ENCODE assay signal across 8 cellular contexts in genomic region chr10:32256613-32257437, GRCh38.
DNase-seq lines count a peak whose midpoint lies in the region; FAIRE-seq and TF ChIP-seq lines count a peak whose summit lies in the region.

No MANE protein-coding gene starts in this region.

- no peaks in the 10 kb centered on the region for H3K27me3 Mint-ChIP-seq in activated CD4-positive, alpha-beta memory T cell treated with anti-CD3 and anti-CD28 coated beads, Interleukin-2, amount 10 ng/mL, durations not matched to agents 7 days and 5 days

- no peaks in the 10 kb centered on the region for H3K36me3 ChIP-seq in effector memory CD4-positive, alpha-beta T cell (ENCODE audit: control insufficient read depth, insufficient read depth, low read length)

- CTCF ChIA-PET in activated CD4-positive, alpha-beta memory T cell treated with anti-CD3 and anti-CD28 coated beads, Interleukin-2, amount 10 ng/mL, durations not matched to agents 7 days and 5 days (lab: Charles Lee), result interaction anchor here (0.7 to 6.6 kb wide), 17 partner anchors 13 to 113 kb away, joined by 3 to 29 read pairs (median 5); no protein-coding TSS in a partner anchor

- POLR2A ChIA-PET in activated CD4-positive, alpha-beta memory T cell treated with anti-CD3 and anti-CD28 coated beads, Interleukin-2, amount 10 ng/mL, durations not matched to agents 7 days and 5 days (lab: Charles Lee), result interaction anchor here (0.6 to 1.7 kb wide), 4 partner anchors 76 to 97 kb away, joined by 3 to 4 read pairs (median 3); no protein-coding TSS in a partner anchor

- H3K27ac ChIP-seq in effector memory CD4-positive, alpha-beta T cell (ENCODE audit: insufficient read depth, low read length, poor library complexity, severe bottlenecking), result no peak overlapping the region

- no peak overlapping the region for H3K4me3 Mint-ChIP-seq in activated CD4-positive, alpha-beta memory T cell treated with anti-CD3 and anti-CD28 coated beads, Interleukin-2, amount 10 ng/mL, durations not matched to agents 7 days and 5 days

- no peak overlapping the region for H3K27ac Mint-ChIP-seq in activated CD4-positive, alpha-beta memory T cell treated with anti-CD3 and anti-CD28 coated beads, Interleukin-2, amount 10 ng/mL, durations not matched to agents 7 days and 5 days

- no peak for TF ChIP-seq POLR2A in H54 (IDR thresholded peaks at IDR 0.05; ENCODE audit: low read depth, low read length)

- no peaks in the 10 kb centered on the region for H3K27me3 ChIP-seq in effector memory CD4-positive, alpha-beta T cell (replicated peaks; ENCODE audit: control insufficient read depth, insufficient read depth, low read length, poor library complexity, severe bottlenecking)

- FAIRE-seq in H54 (lab: Jason Lieb, UNC), result peak; percentile 71

- no peaks in the 10 kb centered on the region for H3K9me3 ChIP-seq in effector memory CD4-positive, alpha-beta T cell (ENCODE audit: control insufficient read depth, low read length)

- no peaks in the 10 kb centered on the region for H3K36me3 Mint-ChIP-seq in activated CD4-positive, alpha-beta memory T cell treated with anti-CD3 and anti-CD28 coated beads, Interleukin-2, amount 10 ng/mL, durations not matched to agents 7 days and 5 days (ENCODE audit: low read depth)

- peaks cover 27% of the 10 kb centered on the region for H3K4me1 Mint-ChIP-seq in activated CD4-positive, alpha-beta memory T cell treated with anti-CD3 and anti-CD28 coated beads, Interleukin-2, amount 10 ng/mL, durations not matched to agents 7 days and 5 days

- peak; percentile 74 for DNase-seq in GM03348 (ENCODE audit: low spot score)
- DNase-seq in H54 (ENCODE audit: insufficient read length, low spot score), result no peak
- peak; percentile 54 for DNase-seq in NCI-H1694 treated with DMSO at 0.1 percent for 48 hours (lab: John Stamatoyannopoulos, UW)
- peak; percentile 77 for DNase-seq in activated CD4-positive, alpha-beta memory T cell treated with anti-CD3 and anti-CD28 coated beads, Interleukin-2, amount 10 ng/mL, durations not matched to agents 7 days and 5 days
- DNase-seq in effector memory CD4-positive, alpha-beta T cell, result peak; percentile 30 to 55 (median 36)
- DNase-seq in midbrain (lab: John Stamatoyannopoulos, UW), result peak; percentile 76
- peak; percentile 55 for DNase-seq in stimulated activated CD8-positive, alpha-beta memory T cell treated with anti-CD3 and anti-CD28 coated beads, Interleukin-4, amount 100 ng/mL, for 24 hours (ENCODE audit: low read depth)
- no peak for DNase-seq in mesenteric fat pad (ENCODE audit: low spot score)

- H3K9me3 Mint-ChIP-seq in activated CD4-positive, alpha-beta memory T cell treated with anti-CD3 and anti-CD28 coated beads, Interleukin-2, amount 10 ng/mL, durations not matched to agents 7 days and 5 days, result no peaks in the 10 kb centered on the region

- H3K4me1 ChIP-seq in effector memory CD4-positive, alpha-beta T cell (ENCODE audit: control insufficient read depth, insufficient read depth, low read length, poor library complexity, severe bottlenecking), result no peaks in the 10 kb centered on the region

- H3K4me3 ChIP-seq in effector memory CD4-positive, alpha-beta T cell (ENCODE audit: insufficient read depth, low read depth, low read length, poor library complexity, severe bottlenecking), result no peak overlapping the region

Comparison
In these comparisons a context has a peak if more than half of its experiments do, and no peak if none do; other contexts are left out.
1. DNase-seq: peak in GM03348 (single experiment), NCI-H1694 treated with DMSO at 0.1 percent for 48 hours (single experiment), activated CD4-positive, alpha-beta memory T cell treated with anti-CD3 and anti-CD28 coated beads, Interleukin-2, amount 10 ng/mL, durations not matched to agents 7 days and 5 days (single experiment), effector memory CD4-positive, alpha-beta T cell (3 of 3), midbrain (single experiment) and stimulated activated CD8-positive, alpha-beta memory T cell treated with anti-CD3 and anti-CD28 coated beads, Interleukin-4, amount 100 ng/mL, for 24 hours (single experiment); none in H54 (single experiment) and mesenteric fat pad (single experiment).